21 cellular contexts compared by ENCODE assay signal in genomic region chr18:22494771-22495170, GRCh38.
DNase-seq lines count a peak whose midpoint lies in the region; ATAC-seq, FAIRE-seq and TF ChIP-seq lines count a peak whose summit lies in the region.
"Had no signal": no experiment of that assay in that cellular context is flagged by ENCODE, and none has a peak within 500 bp of the region (broad histone marks: within the 10 kb centered on the region; RNA-seq: fewer than 3 reads in every experiment).

No MANE protein-coding gene starts in this region.

- H3K4me1 ChIP-seq in heart right ventricle = peaks cover 0 to 34% (median 6%) of the 10 kb centered on the region in 9 donors

- no peak for FAIRE-seq in bronchial epithelial cell (lab: Jason Lieb, UNC)
- FAIRE-seq: colon, H1, urothelium cell line had no signal

- H3K27ac ChIP-seq in heart right ventricle = peak overlapping the region in 8 of 10 donors; percentile 29 to 78 (median 50)

- no peaks in the 10 kb centered on the region for H3K36me3 ChIP-seq in bronchial epithelial cell (ENCODE audit: control insufficient read depth, insufficient read depth, low read length)
- H3K36me3 ChIP-seq in heart right ventricle = no peaks in the 10 kb centered on the region
- H3K36me3 ChIP-seq: sigmoid colon had no signal

- intact Hi-C loops in heart right ventricle (cut with DNase I) = loop anchor here in 1 of 10 donors (10.0 kb wide), 1 partner anchor 50 kb away; no protein-coding TSS in a partner anchor

- DNase-seq in HCEC 1CT = peak; percentile 56
- DNase-seq in bronchial epithelial cell (ENCODE audit: low read depth) = peak; percentile 40
- DNase-seq in heart right ventricle = no peak
- DNase-seq in skeletal muscle cell (ENCODE audit: low read depth) = peak; percentile 58
- DNase-seq in stimulated activated CD4-positive, alpha-beta T cell treated with anti-CD3 and anti-CD28 coated beads, Interleukin-2, amount 100 ng/mL, for 24 hours = no peak
- no peak for DNase-seq in iPS-NIHi11 (ENCODE audit: low spot score)
- no peak for DNase-seq in stimulated activated CD4-positive, alpha-beta T cell treated with anti-CD3 and anti-CD28 coated beads, Interleukin-12 subunit alpha, Interleukin-12 subunit beta, amount 100 ng/mL, for 4 hours
- DNase-seq: activated CD4-positive, alpha-beta T cell treated with anti-CD3 and anti-CD28 coated beads for 48 hours; activated naive CD8-positive, alpha-beta T cell treated with anti-CD3 and anti-CD28 coated beads for 36 hours; DMS 273 treated with DMSO at 0.1 percent for 48 hours; NCI-H1092 treated with DMSO at 0.1 percent for 48 hours; NCI-H2171 treated with DMSO at 0.1 percent for 48 hours; NK-92 treated with Interleukin-12 subunit alpha and Interleukin-12 subunit beta, amount 100 ng/mL, for 24 hours; SHP77; sigmoid colon; stimulated activated naive B cell treated with anti-CD40 and anti-IgM and Interleukin-4, amounts not matched to agents 10 μg/mL and 1 μg/mL and 100 μg/mL, for 72 hours had no signal

- no peak for TF ChIP-seq CTCF in bronchial epithelial cell (IDR thresholded peaks at IDR 0.05; ENCODE audit: insufficient read depth, low read length, severe bottlenecking)
- TF ChIP-seq CTCF in heart right ventricle (IDR thresholded peaks at IDR 0.05) = no peak

- H3K27me3 ChIP-seq in bronchial epithelial cell (ENCODE audit: control insufficient read depth, insufficient read depth, low read length) = no peaks in the 10 kb centered on the region
- no peaks in the 10 kb centered on the region for H3K27me3 ChIP-seq in heart right ventricle
- H3K27me3 ChIP-seq: sigmoid colon had no signal

- WGBS in heart right ventricle, 2 donors = 53 to 61% methylated on average over 2 of the region's 2 CpGs

- peaks cover 0 to 9% (median 0%) of the 10 kb centered on the region in 11 donors for H3K9me3 ChIP-seq in heart right ventricle
- H3K9me3 ChIP-seq: sigmoid colon had no signal

- H3K4me3 ChIP-seq in bronchial epithelial cell (ENCODE audit: low read depth, low read length) (no peak overlapping the region), heart right ventricle (no peak overlapping the region), skeletal muscle cell (ENCODE audit: low read depth, low read length) (no peak overlapping the region)
- H3K4me3 ChIP-seq: sigmoid colon had no signal

- ATAC-seq in heart right ventricle (peak in 7 of 8 donors; percentile 67 to 85 (median 82)), HG03045 (IDR thresholded peaks at IDR 0.05; ENCODE audit: unreplicated experiment) (no peak)
- ATAC-seq: esophagus mucosa; stimulated activated naive B cell treated with anti-CD40 and anti-IgM and Interleukin-4, amounts not matched to agents 10 μg/mL and 1 μg/mL and 100 μg/mL, for 72 hours had no signal

Comparison
In these comparisons a context has a peak if more than half of its experiments do, and no peak if none do; other contexts are left out.
1. DNase-seq: peak in HCEC 1CT (single experiment), bronchial epithelial cell (single experiment) and skeletal muscle cell (single experiment); none in heart right ventricle (0 of 2), stimulated activated CD4-positive, alpha-beta T cell treated with anti-CD3 and anti-CD28 coated beads, Interleukin-2, amount 100 ng/mL, for 24 hours (0 of 2), iPS-NIHi11 (single experiment) and stimulated activated CD4-positive, alpha-beta T cell treated with anti-CD3 and anti-CD28 coated beads, Interleukin-12 subunit alpha, Interleukin-12 subunit beta, amount 100 ng/mL, for 4 hours (single experiment).